Comparison of ENCODE assay signal across 1 cellular context in genomic region chr2:152344561-152345195, GRCh38.
A peak's percentile ranks its signal among the peaks of the same experiment; 100 is the strongest.
TF ChIP-seq lines count a peak whose summit lies in the region.

No MANE protein-coding gene starts in this region.

TF ChIP-seq in HepG2, 621 proteins besides CTCF, POLR2A, EP300 and RAD21 (continued from another document and continues in another):
- TF ChIP-seq PAXIP1 (CRISPR knock-in tag; conservative IDR thresholded peaks at IDR 0.05), result peak; percentile 91
- no peak for TF ChIP-seq ZNF781 (CRISPR knock-in tag; IDR thresholded peaks at IDR 0.05; ENCODE audit: borderline replicate concordance, not compliant biosample characterization)
- TF ChIP-seq THRA (CRISPR knock-in tag; IDR thresholded peaks at IDR 0.05; ENCODE audit: borderline replicate concordance), result peak; percentile 55; the same call in 1 of the 2 replicates
- peak; percentile 51; the same call in 1 of the 2 replicates for TF ChIP-seq ATF2 (CRISPR knock-in tag; IDR thresholded peaks at IDR 0.05)
- no peak for TF ChIP-seq ZNF883 (CRISPR knock-in tag; IDR thresholded peaks at IDR 0.05; ENCODE audit: not compliant biosample characterization)
- no peak for TF ChIP-seq CSRNP1 (CRISPR knock-in tag; IDR thresholded peaks at IDR 0.05)
- TF ChIP-seq FOXA3 (CRISPR knock-in tag; IDR thresholded peaks at IDR 0.05), result peak; percentile 99
- TF ChIP-seq CEBPG (CRISPR knock-in tag; IDR thresholded peaks at IDR 0.05), result peak; percentile 89
- peak; percentile 49 for TF ChIP-seq SAP130 (CRISPR knock-in tag; IDR thresholded peaks at IDR 0.05; ENCODE audit: low read depth)
- peak; percentile 54 for TF ChIP-seq TBL1XR1 (IDR thresholded peaks at IDR 0.05; ENCODE audit: borderline replicate concordance, low read length, partially characterized antibody)
- no peak for TF ChIP-seq ZNF44 (CRISPR knock-in tag; IDR thresholded peaks at IDR 0.05)
- TF ChIP-seq ZNF281 (CRISPR knock-in tag; IDR thresholded peaks at IDR 0.05; ENCODE audit: borderline replicate concordance), result no peak
- peak; percentile 88 for TF ChIP-seq BCL6 (CRISPR knock-in tag; IDR thresholded peaks at IDR 0.05)
- no peak for TF ChIP-seq MNT (IDR thresholded peaks at IDR 0.05)
- TF ChIP-seq SP140L (CRISPR knock-in tag; IDR thresholded peaks at IDR 0.05; ENCODE audit: borderline replicate concordance), result no peak
- peak; percentile 84 for TF ChIP-seq SIX1 (CRISPR knock-in tag; IDR thresholded peaks at IDR 0.05; ENCODE audit: borderline replicate concordance)
- TF ChIP-seq AHDC1 (CRISPR knock-in tag; IDR thresholded peaks at IDR 0.05; ENCODE audit: borderline replicate concordance), result peak; percentile 62; the same call in 1 of the 2 replicates
- TF ChIP-seq ZGPAT (CRISPR knock-in tag; IDR thresholded peaks at IDR 0.05), result peak; percentile 83
- TF ChIP-seq SAFB2 (CRISPR knock-in tag; IDR thresholded peaks at IDR 0.05; ENCODE audit: borderline replicate concordance, low read depth), result no peak
- 0 out of 2 replicates have a peak, but pooled peaks have one; percentile 25 for TF ChIP-seq ESRRA (CRISPR knock-in tag; IDR thresholded peaks at IDR 0.05; ENCODE audit: low read depth)
- TF ChIP-seq NKX3-1 (CRISPR knock-in tag; IDR thresholded peaks at IDR 0.05), result peak; percentile 87; the same call in 1 of the 2 replicates
- peak in 1 of 2 experiments; percentile 75; a peak in 2 of 4 replicates for TF ChIP-seq NR2F1 (CRISPR knock-in tag; IDR thresholded peaks at IDR 0.05)
- peak; percentile 97 for TF ChIP-seq TBX3 (IDR thresholded peaks at IDR 0.05; ENCODE audit: borderline replicate concordance)
- peak; percentile 29; the same call in 1 of the 2 replicates for TF ChIP-seq HNF1A (IDR thresholded peaks at IDR 0.05; ENCODE audit: low read depth)
- TF ChIP-seq HNF1A (CRISPR knock-in tag; IDR thresholded peaks at IDR 0.05; ENCODE audit: borderline replicate concordance), result no peak
- peak; percentile 76; the same call in 1 of the 2 replicates for TF ChIP-seq ZKSCAN8 (CRISPR knock-in tag; IDR thresholded peaks at IDR 0.05; ENCODE audit: borderline replicate concordance)
- TF ChIP-seq ZNF331 (CRISPR knock-in tag; IDR thresholded peaks at IDR 0.05), result 0 out of 2 replicates have a peak, but pooled peaks have one; percentile 58
- no peak for TF ChIP-seq NFYC (CRISPR knock-in tag; IDR thresholded peaks at IDR 0.05)
